ENCODE assay signal across 28 cellular contexts in the genomic region with DNA sequence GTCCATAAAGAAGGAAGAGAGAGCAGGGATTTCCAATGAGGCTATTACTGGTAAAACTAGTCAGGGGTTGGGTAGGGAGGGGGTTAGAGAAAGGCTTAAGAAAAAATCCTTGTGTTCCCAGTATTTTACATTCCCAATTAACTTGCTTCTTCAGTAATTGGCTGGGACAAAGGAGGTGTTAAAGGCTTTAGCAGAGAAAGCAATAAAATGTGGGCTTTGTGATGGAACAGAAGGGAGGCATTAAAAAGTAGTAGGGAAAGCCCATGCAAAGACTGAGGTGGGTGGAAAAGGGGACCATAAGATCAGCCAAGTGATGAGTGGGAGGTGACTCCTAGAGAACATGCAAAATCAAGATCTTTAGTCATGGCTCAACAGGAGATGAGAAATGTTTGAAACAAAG.
"Had no signal": no experiment of that assay in that cellular context is flagged by ENCODE, and none has a peak within 500 bp of the region (broad histone marks: within the 10 kb centered on the region; RNA-seq: fewer than 3 reads in every experiment).

No MANE protein-coding gene starts in this region.

- H3K9me3 Mint-ChIP-seq: activated CD4-positive, alpha-beta memory T cell treated with anti-CD3 and anti-CD28 coated beads for 36 hours; activated CD4-positive, alpha-beta T cell treated with anti-CD3 and anti-CD28 coated beads, Interleukin-2, amount 10 ng/mL, durations not matched to agents 24 days and 14 days; activated naive CD4-positive, alpha-beta T cell treated with anti-CD3 and anti-CD28 coated beads, Interleukin-2, amount 10 ng/mL, durations not matched to agents 7 days and 5 days; activated T-cell treated with anti-CD3 and anti-CD28 coated beads, Interleukin-2, amount 50 U/mL, for 72 hours; T-cell; T-helper 1 cell treated with Interleukin-12 subunit alpha and Interleukin-12 subunit beta and Interleukin-4 antibody, amounts not matched to agents 30 μg/mL and 1 μg/mL, for 36 hours had no signal

- H3K4me1 ChIP-seq: body of pancreas, esophagus squamous epithelium, gastroesophageal sphincter, heart right ventricle had no signal

- H3K27me3 ChIP-seq: body of pancreas, gastroesophageal sphincter had no signal

- H3K27ac Mint-ChIP-seq: activated CD4-positive, alpha-beta memory T cell treated with anti-CD3 and anti-CD28 coated beads for 36 hours; activated CD4-positive, alpha-beta T cell treated with anti-CD3 and anti-CD28 coated beads for 36 hours; activated CD4-positive, alpha-beta T cell treated with anti-CD3 and anti-CD28 coated beads, Interleukin-2, amount 10 ng/mL, durations not matched to agents 24 days and 14 days; activated CD8-positive, alpha-beta memory T cell treated with anti-CD3 and anti-CD28 coated beads, Interleukin-2, amount 10 ng/mL, durations not matched to agents 7 days and 5 days; activated CD8-positive, alpha-beta T cell treated with anti-CD3 and anti-CD28 coated beads, Interleukin-2, amount 10 ng/mL, durations not matched to agents 7 days and 5 days; activated naive CD4-positive, alpha-beta T cell treated with anti-CD3 and anti-CD28 coated beads, Interleukin-2, amount 10 ng/mL, durations not matched to agents 7 days and 5 days; activated naive CD8-positive, alpha-beta T cell; activated T-cell treated with anti-CD3 and anti-CD28 coated beads, Interleukin-2, amount 50 U/mL, for 72 hours; T-cell; T-helper 1 cell treated with Interleukin-12 subunit alpha and Interleukin-12 subunit beta and Interleukin-4 antibody, amounts not matched to agents 30 μg/mL and 1 μg/mL, for 36 hours; T-helper 2 cell treated with Interferon-gamma antibody and Interleukin-4, amounts not matched to agents 5 μg/mL and 100 μg/mL, for 36 hours had no signal

- H3K27me3 Mint-ChIP-seq: activated CD4-positive, alpha-beta memory T cell treated with anti-CD3 and anti-CD28 coated beads for 36 hours; activated CD4-positive, alpha-beta T cell treated with anti-CD3 and anti-CD28 coated beads for 36 hours; activated CD4-positive, alpha-beta T cell treated with anti-CD3 and anti-CD28 coated beads, Interleukin-2, amount 10 ng/mL, durations not matched to agents 24 days and 14 days; activated CD8-positive, alpha-beta memory T cell treated with anti-CD3 and anti-CD28 coated beads, Interleukin-2, amount 10 ng/mL, durations not matched to agents 7 days and 5 days; activated naive CD4-positive, alpha-beta T cell treated with anti-CD3 and anti-CD28 coated beads, Interleukin-2, amount 10 ng/mL, durations not matched to agents 7 days and 5 days; activated naive CD8-positive, alpha-beta T cell had no signal

- ATAC-seq: activated CD4-positive, alpha-beta T cell treated with anti-CD3 and anti-CD28 coated beads for 36 hours; activated CD8-positive, alpha-beta memory T cell treated with anti-CD3 and anti-CD28 coated beads, Interleukin-2, amount 10 ng/mL, durations not matched to agents 7 days and 5 days; activated CD8-positive, alpha-beta T cell treated with anti-CD3 and anti-CD28 coated beads, Interleukin-2, amount 10 ng/mL, durations not matched to agents 7 days and 5 days; activated T-cell treated with anti-CD3 and anti-CD28 coated beads, Interleukin-2, amount 50 U/mL, for 72 hours; body of pancreas; gastroesophageal sphincter; heart right ventricle; T-cell had no signal

- H3K36me3 ChIP-seq: esophagus squamous epithelium, gastroesophageal sphincter, heart right ventricle, WERI-Rb-1 had no signal

- DNase-seq: activated CD4-positive, alpha-beta memory T cell treated with anti-CD3 and anti-CD28 coated beads for 36 hours; activated CD4-positive, alpha-beta T cell treated with anti-CD3 and anti-CD28 coated beads for 36 hours; activated CD4-positive, alpha-beta T cell treated with anti-CD3 and anti-CD28 coated beads, Interleukin-2, amount 10 ng/mL, durations not matched to agents 24 days and 14 days; activated CD4-positive, CD25-positive, alpha-beta regulatory T cell; activated CD4-positive, CD25-positive, alpha-beta regulatory T cell treated with anti-CD3 and anti-CD28 coated beads, Interleukin-2, amount 50 U/mL, for 72 hours; activated CD8-positive, alpha-beta memory T cell treated with anti-CD3 and anti-CD28 coated beads, Interleukin-2, amount 10 ng/mL, durations not matched to agents 7 days and 5 days; activated CD8-positive, alpha-beta memory T cell treated with anti-CD3 and anti-CD28 coated beads, Interleukin-2, amount 50 U/mL, for 4 hours; activated CD8-positive, alpha-beta T cell treated with anti-CD3 and anti-CD28 coated beads, Interleukin-2, amount 10 ng/mL, durations not matched to agents 7 days and 5 days; activated gamma-delta T cell; activated naive CD4-positive, alpha-beta T cell; activated naive CD4-positive, alpha-beta T cell treated with anti-CD3 and anti-CD28 coated beads, Interleukin-2, amount 10 ng/mL, durations not matched to agents 7 days and 5 days; activated T-cell treated with anti-CD3 and anti-CD28 coated beads, Interleukin-2, amount 50 U/mL, for 1 hour; activated T-cell treated with anti-CD3 and anti-CD28 coated beads, Interleukin-2, amount 50 U/mL, for 72 hours; amniotic stem cell; anterior cingulate cortex; body of pancreas; caudate nucleus; effector CD8-positive, alpha-beta T cell; esophagus squamous epithelium; heart right ventricle; T-cell; T1000; WERI-Rb-1 had no signal

- H3K4me3 Mint-ChIP-seq: activated CD4-positive, alpha-beta memory T cell treated with anti-CD3 and anti-CD28 coated beads for 36 hours; activated CD4-positive, alpha-beta T cell treated with anti-CD3 and anti-CD28 coated beads for 36 hours; activated CD4-positive, alpha-beta T cell treated with anti-CD3 and anti-CD28 coated beads, Interleukin-2, amount 10 ng/mL, durations not matched to agents 24 days and 14 days; activated CD8-positive, alpha-beta memory T cell treated with anti-CD3 and anti-CD28 coated beads, Interleukin-2, amount 10 ng/mL, durations not matched to agents 7 days and 5 days; activated CD8-positive, alpha-beta T cell treated with anti-CD3 and anti-CD28 coated beads, Interleukin-2, amount 10 ng/mL, durations not matched to agents 7 days and 5 days; activated naive CD4-positive, alpha-beta T cell treated with anti-CD3 and anti-CD28 coated beads, Interleukin-2, amount 10 ng/mL, durations not matched to agents 7 days and 5 days; activated naive CD8-positive, alpha-beta T cell; activated T-cell treated with anti-CD3 and anti-CD28 coated beads, Interleukin-2, amount 50 U/mL, for 72 hours; T-cell; T-helper 1 cell treated with Interleukin-12 subunit alpha and Interleukin-12 subunit beta and Interleukin-4 antibody, amounts not matched to agents 30 μg/mL and 1 μg/mL, for 36 hours; T-helper 2 cell treated with Interferon-gamma antibody and Interleukin-4, amounts not matched to agents 5 μg/mL and 100 μg/mL, for 36 hours had no signal

- H3K9me3 ChIP-seq: body of pancreas, esophagus squamous epithelium, gastroesophageal sphincter had no signal

- H3K4me3 ChIP-seq: body of pancreas, esophagus squamous epithelium, gastroesophageal sphincter, heart right ventricle had no signal

- H3K4me1 Mint-ChIP-seq: activated CD4-positive, alpha-beta T cell treated with anti-CD3 and anti-CD28 coated beads for 36 hours; activated CD4-positive, alpha-beta T cell treated with anti-CD3 and anti-CD28 coated beads, Interleukin-2, amount 10 ng/mL, durations not matched to agents 24 days and 14 days; activated CD8-positive, alpha-beta memory T cell treated with anti-CD3 and anti-CD28 coated beads, Interleukin-2, amount 10 ng/mL, durations not matched to agents 7 days and 5 days; activated naive CD4-positive, alpha-beta T cell treated with anti-CD3 and anti-CD28 coated beads, Interleukin-2, amount 10 ng/mL, durations not matched to agents 7 days and 5 days; T-cell had no signal

- H3K36me3 Mint-ChIP-seq: activated CD4-positive, alpha-beta memory T cell treated with anti-CD3 and anti-CD28 coated beads for 36 hours; activated CD8-positive, alpha-beta memory T cell treated with anti-CD3 and anti-CD28 coated beads, Interleukin-2, amount 10 ng/mL, durations not matched to agents 7 days and 5 days; activated naive CD4-positive, alpha-beta T cell treated with anti-CD3 and anti-CD28 coated beads, Interleukin-2, amount 10 ng/mL, durations not matched to agents 7 days and 5 days; activated naive CD8-positive, alpha-beta T cell; T-cell had no signal

- H3K27ac ChIP-seq: body of pancreas, epithelial cell of prostate, esophagus squamous epithelium, gastroesophageal sphincter, heart right ventricle, WERI-Rb-1 had no signal
